ENCODE assay signal across 1 cellular context in the genomic region with DNA sequence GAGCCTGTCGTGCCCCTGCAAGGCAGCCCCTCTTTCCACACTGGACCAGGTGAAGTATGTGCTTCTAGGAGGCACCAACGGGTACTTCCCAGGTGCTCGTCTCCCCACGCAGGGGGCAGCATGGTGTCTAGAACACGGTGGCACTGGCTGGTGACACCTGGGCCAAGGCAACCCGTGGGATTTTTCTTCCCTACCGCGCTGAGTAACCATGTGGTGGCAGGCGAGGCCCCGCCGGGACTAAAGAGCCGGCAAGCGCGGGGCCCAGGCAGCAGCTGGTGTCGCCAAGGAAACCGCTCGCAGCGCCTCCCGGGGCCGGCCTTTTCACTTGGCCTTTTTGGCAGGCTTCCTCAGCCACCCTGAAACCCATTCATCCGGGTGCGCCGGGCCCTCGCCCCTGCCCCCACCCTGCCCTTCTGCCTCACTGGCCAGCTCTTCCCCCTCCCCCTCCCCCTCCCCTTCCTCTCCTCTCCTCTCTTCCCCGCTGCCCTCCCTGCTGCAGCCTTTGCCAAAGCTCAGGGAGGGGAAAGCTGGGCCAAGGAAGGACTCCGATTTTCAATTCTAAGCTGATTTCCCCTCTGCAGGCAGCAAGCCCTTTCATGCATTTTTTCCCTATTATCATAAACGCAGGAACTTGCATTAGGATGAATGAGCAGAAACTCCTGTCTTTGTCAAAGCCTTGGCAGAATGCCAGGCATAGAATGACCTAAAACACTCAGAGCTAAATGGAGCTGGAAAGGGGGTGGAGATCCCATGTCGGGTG.
TF ChIP-seq lines count a peak whose summit lies in the region.

No MANE protein-coding gene starts in this region.

TF ChIP-seq in SK-N-SH, 30 proteins besides CTCF, POLR2A, EP300 and RAD21 (continued from another document):
- TF ChIP-seq FOSL2 (IDR thresholded peaks at IDR 0.05; ENCODE audit: borderline replicate concordance, low read depth) (peak; percentile 20; the same call in 1 of the 2 replicates), NFIC (IDR thresholded peaks at IDR 0.05; ENCODE audit: borderline replicate concordance) (peak; percentile 92), ELF1 (IDR thresholded peaks at IDR 0.05) (peak; percentile 18; the same call in 1 of the 2 replicates), GABPA (IDR thresholded peaks at IDR 0.05; ENCODE audit: low read depth) (0 out of 2 replicates have a peak, but pooled peaks have one; percentile 17), RXRA (IDR thresholded peaks at IDR 0.05; ENCODE audit: borderline replicate concordance, low read depth) (peak; percentile 47; the same call in 1 of the 2 replicates), RFX5 (IDR thresholded peaks at IDR 0.05; ENCODE audit: low read length) (no peak; the same call in 1 of the 2 replicates), GATA2 (CRISPR knock-in tag; IDR thresholded peaks at IDR 0.05) (no peak), SMC3 (IDR thresholded peaks at IDR 0.05; ENCODE audit: low read depth, low read length) (peak; percentile 70), POLR2AphosphoS5 (IDR thresholded peaks at IDR 0.05; ENCODE audit: low read depth, low read length) (peak; percentile 47; the same call in 1 of the 2 replicates), MXI1 (IDR thresholded peaks at IDR 0.05; ENCODE audit: low read depth, low read length) (peak; percentile 83), MEF2A (IDR thresholded peaks at IDR 0.05; ENCODE audit: borderline replicate concordance, low read depth) (0 out of 2 replicates have a peak, but pooled peaks have one; percentile 8)
- TF ChIP-seq, protein P1, sequence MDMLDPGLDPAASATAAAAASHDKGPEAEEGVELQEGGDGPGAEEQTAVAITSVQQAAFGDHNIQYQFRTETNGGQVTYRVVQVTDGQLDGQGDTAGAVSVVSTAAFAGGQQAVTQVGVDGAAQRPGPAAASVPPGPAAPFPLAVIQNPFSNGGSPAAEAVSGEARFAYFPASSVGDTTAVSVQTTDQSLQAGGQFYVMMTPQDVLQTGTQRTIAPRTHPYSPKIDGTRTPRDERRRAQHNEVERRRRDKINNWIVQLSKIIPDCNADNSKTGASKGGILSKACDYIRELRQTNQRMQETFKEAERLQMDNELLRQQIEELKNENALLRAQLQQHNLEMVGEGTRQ (IDR thresholded peaks at IDR 0.05; ENCODE audit: borderline replicate concordance, low read depth, low read length), result no peak
- TF ChIP-seq, protein P2, sequence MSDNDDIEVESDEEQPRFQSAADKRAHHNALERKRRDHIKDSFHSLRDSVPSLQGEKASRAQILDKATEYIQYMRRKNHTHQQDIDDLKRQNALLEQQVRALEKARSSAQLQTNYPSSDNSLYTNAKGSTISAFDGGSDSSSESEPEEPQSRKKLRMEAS (IDR thresholded peaks at IDR 0.05; ENCODE audit: low read depth), result peak; percentile 94
- TF ChIP-seq, protein P3, sequence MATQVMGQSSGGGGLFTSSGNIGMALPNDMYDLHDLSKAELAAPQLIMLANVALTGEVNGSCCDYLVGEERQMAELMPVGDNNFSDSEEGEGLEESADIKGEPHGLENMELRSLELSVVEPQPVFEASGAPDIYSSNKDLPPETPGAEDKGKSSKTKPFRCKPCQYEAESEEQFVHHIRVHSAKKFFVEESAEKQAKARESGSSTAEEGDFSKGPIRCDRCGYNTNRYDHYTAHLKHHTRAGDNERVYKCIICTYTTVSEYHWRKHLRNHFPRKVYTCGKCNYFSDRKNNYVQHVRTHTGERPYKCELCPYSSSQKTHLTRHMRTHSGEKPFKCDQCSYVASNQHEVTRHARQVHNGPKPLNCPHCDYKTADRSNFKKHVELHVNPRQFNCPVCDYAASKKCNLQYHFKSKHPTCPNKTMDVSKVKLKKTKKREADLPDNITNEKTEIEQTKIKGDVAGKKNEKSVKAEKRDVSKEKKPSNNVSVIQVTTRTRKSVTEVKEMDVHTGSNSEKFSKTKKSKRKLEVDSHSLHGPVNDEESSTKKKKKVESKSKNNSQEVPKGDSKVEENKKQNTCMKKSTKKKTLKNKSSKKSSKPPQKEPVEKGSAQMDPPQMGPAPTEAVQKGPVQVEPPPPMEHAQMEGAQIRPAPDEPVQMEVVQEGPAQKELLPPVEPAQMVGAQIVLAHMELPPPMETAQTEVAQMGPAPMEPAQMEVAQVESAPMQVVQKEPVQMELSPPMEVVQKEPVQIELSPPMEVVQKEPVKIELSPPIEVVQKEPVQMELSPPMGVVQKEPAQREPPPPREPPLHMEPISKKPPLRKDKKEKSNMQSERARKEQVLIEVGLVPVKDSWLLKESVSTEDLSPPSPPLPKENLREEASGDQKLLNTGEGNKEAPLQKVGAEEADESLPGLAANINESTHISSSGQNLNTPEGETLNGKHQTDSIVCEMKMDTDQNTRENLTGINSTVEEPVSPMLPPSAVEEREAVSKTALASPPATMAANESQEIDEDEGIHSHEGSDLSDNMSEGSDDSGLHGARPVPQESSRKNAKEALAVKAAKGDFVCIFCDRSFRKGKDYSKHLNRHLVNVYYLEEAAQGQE (IDR thresholded peaks at IDR 0.05; ENCODE audit: low read depth, low read length), result peak; percentile 44; the same call in 1 of the 2 replicates
- TF ChIP-seq, protein P4, sequence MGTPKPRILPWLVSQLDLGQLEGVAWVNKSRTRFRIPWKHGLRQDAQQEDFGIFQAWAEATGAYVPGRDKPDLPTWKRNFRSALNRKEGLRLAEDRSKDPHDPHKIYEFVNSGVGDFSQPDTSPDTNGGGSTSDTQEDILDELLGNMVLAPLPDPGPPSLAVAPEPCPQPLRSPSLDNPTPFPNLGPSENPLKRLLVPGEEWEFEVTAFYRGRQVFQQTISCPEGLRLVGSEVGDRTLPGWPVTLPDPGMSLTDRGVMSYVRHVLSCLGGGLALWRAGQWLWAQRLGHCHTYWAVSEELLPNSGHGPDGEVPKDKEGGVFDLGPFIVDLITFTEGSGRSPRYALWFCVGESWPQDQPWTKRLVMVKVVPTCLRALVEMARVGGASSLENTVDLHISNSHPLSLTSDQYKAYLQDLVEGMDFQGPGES (IDR thresholded peaks at IDR 0.05; ENCODE audit: low read depth, low read length), result no peak
TF ChIP-seq in SK-N-SH: peak in this region for 17.
